Comparison of ENCODE assay signal across 8 cellular contexts in genomic region chr7:143700759-143701699, GRCh38. TPM values are rescaled to one million over a fixed set of nuclear protein-coding genes. Genes with fewer than 3 reads are reported as not detected.
DNase-seq lines count a peak whose midpoint lies in the region; ATAC-seq and TF ChIP-seq lines count a peak whose summit lies in the region.
"Not testable (repeated sequence)": the region's sequence is repeated elsewhere in the genome, so short reads cannot be mapped to it uniquely, and the experiment has no call there.
"Had no signal": no experiment of that assay in that cellular context is flagged by ENCODE, and none has a peak within 500 bp of the region (broad histone marks: within the 10 kb centered on the region; RNA-seq: fewer than 3 reads in every experiment).

No MANE protein-coding gene starts in this region.

- not testable (repeated sequence) for H3K4me3 Mint-ChIP-seq in activated CD8-positive, alpha-beta memory T cell treated with anti-CD3 and anti-CD28 coated beads, Interleukin-2, amount 10 ng/mL, durations not matched to agents 7 days and 5 days

- TF ChIP-seq CTCF in left lung (IDR thresholded peaks at IDR 0.05), result not testable (repeated sequence)

- intact Hi-C loops in left lung (cut with DNase I), result not testable (repeated sequence)

- CTCF ChIA-PET in activated CD8-positive, alpha-beta memory T cell treated with anti-CD3 and anti-CD28 coated beads, Interleukin-2, amount 10 ng/mL, durations not matched to agents 7 days and 5 days (lab: Charles Lee), result not testable (repeated sequence)

- DNase-seq in activated CD8-positive, alpha-beta memory T cell treated with anti-CD3 and anti-CD28 coated beads, Interleukin-2, amount 10 ng/mL, durations not matched to agents 7 days and 5 days; left lung: not testable (repeated sequence)

- peak; percentile 99 for ATAC-seq in GM18867 (IDR thresholded peaks at IDR 0.05; ENCODE audit: unreplicated experiment)
- peak; percentile 100 for ATAC-seq in GM19468 (IDR thresholded peaks at IDR 0.05; ENCODE audit: extremely low read depth, unreplicated experiment)
- peak; percentile 99 for ATAC-seq in HG02588 (IDR thresholded peaks at IDR 0.05; ENCODE audit: unreplicated experiment)
- peak; percentile 98 for ATAC-seq in HG03060 (IDR thresholded peaks at IDR 0.05; ENCODE audit: low read depth, unreplicated experiment)
- peak; percentile 97 for ATAC-seq in HG03469 (IDR thresholded peaks at IDR 0.05; ENCODE audit: unreplicated experiment)
- ATAC-seq in activated CD8-positive, alpha-beta memory T cell treated with anti-CD3 and anti-CD28 coated beads, Interleukin-2, amount 10 ng/mL, durations not matched to agents 7 days and 5 days, result peak; percentile 96
- peak; percentile 78 for ATAC-seq in left lung

- H3K9me3 Mint-ChIP-seq in activated CD8-positive, alpha-beta memory T cell treated with anti-CD3 and anti-CD28 coated beads, Interleukin-2, amount 10 ng/mL, durations not matched to agents 7 days and 5 days (ENCODE audit: low read depth), result not testable (repeated sequence)

- not testable (repeated sequence) for H3K4me3 ChIP-seq in left lung

- not testable (repeated sequence) for H3K27ac ChIP-seq in left lung

- not testable (repeated sequence) for H3K36me3 ChIP-seq in left lung

- H3K27ac Mint-ChIP-seq in activated CD8-positive, alpha-beta memory T cell treated with anti-CD3 and anti-CD28 coated beads, Interleukin-2, amount 10 ng/mL, durations not matched to agents 7 days and 5 days, result not testable (repeated sequence)

- H3K4me1 Mint-ChIP-seq in activated CD8-positive, alpha-beta memory T cell treated with anti-CD3 and anti-CD28 coated beads, Interleukin-2, amount 10 ng/mL, durations not matched to agents 7 days and 5 days, result not testable (repeated sequence)

- not testable (repeated sequence) for H3K9me3 ChIP-seq in left lung

- H3K27me3 ChIP-seq in left lung, result not testable (repeated sequence)

- not testable (repeated sequence) for H3K36me3 Mint-ChIP-seq in activated CD8-positive, alpha-beta memory T cell treated with anti-CD3 and anti-CD28 coated beads, Interleukin-2, amount 10 ng/mL, durations not matched to agents 7 days and 5 days

- not testable (repeated sequence) for H3K27me3 Mint-ChIP-seq in activated CD8-positive, alpha-beta memory T cell treated with anti-CD3 and anti-CD28 coated beads, Interleukin-2, amount 10 ng/mL, durations not matched to agents 7 days and 5 days

- H3K4me1 ChIP-seq in left lung, result not testable (repeated sequence)

RNA-seq across cellular contexts. Expression of gene CTAGE6, which starts 56.5 kb away (rescaled TPM):
- total RNA-seq in activated CD8-positive, alpha-beta memory T cell treated with anti-CD3 and anti-CD28 coated beads, Interleukin-2, amount 10 ng/mL, durations not matched to agents 7 days and 5 days, result 1 to 10 TPM in 1 of 2 experiments, under 1 TPM in 1; 0.73 to 2.8 TPM
- under 1 TPM; 0.79 to 0.97 TPM for total RNA-seq in left lung
- total RNA-seq: left ventricle myocardium inferior had no signal
